ENCODE assay signal across 19 cellular contexts in the genomic region with DNA sequence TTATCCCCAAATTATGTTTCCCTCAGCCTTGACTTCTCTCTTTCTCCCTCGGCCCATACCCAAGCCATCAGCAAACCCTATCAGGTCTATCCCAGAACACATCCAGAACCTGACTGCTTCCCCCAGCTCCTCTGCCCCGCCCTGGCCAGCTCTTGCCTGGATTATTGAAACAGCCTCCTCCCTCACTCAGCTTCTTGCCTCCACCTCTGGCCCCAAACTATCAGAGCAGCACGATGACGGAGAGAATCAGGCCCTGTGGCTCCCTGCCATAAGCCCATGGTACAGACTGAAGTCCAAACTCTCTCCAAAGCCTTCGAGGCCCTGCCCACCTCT.
A peak's percentile ranks its signal among the peaks of the same experiment; 100 is the strongest.
DNase-seq lines count a peak whose midpoint lies in the region; ATAC-seq, FAIRE-seq and TF ChIP-seq lines count a peak whose summit lies in the region.
"Had no signal": no experiment of that assay in that cellular context is flagged by ENCODE, and none has a peak within 500 bp of the region (broad histone marks: within the 10 kb centered on the region; RNA-seq: fewer than 3 reads in every experiment).

No MANE protein-coding gene starts in this region.

- H3K14ac ChIP-seq in neuronal stem cell (ENCODE audit: low read length), result no peak overlapping the region

- FAIRE-seq in K562 (lab: Jason Lieb, UNC), result peak; percentile 48
- FAIRE-seq: A549, GM12878 had no signal

- H3K4ac ChIP-seq in neuronal stem cell (ENCODE audit: low read length), result no peak overlapping the region

- H3K9me1 ChIP-seq in K562 (ENCODE audit: control insufficient read depth, insufficient read depth, low read length), result no peaks in the 10 kb centered on the region

- no peak for TF ChIP-seq CTCF in K562 (IDR thresholded peaks at IDR 0.05 in 2 of 3, conservative IDR thresholded peaks at IDR 0.05 in 1 of 3; ENCODE audit: insufficient read depth in 2 of 3, low read depth in 1 of 3, low read length in 3 of 3)
- no peak for TF ChIP-seq CTCF in lower lobe of right lung (IDR thresholded peaks at IDR 0.05)

- no peak overlapping the region for H2BK120ac ChIP-seq in neuronal stem cell (ENCODE audit: low read depth, low read length)

- no peak overlapping the region for H3K4me3 ChIP-seq in K562
- H3K4me3 ChIP-seq in neuronal stem cell (ENCODE audit: low read length in 2 of 2), result no peak overlapping the region
- H3K4me3 ChIP-seq in lower lobe of right lung, result no peak overlapping the region
- H3K4me3 ChIP-seq: A549, BLaER1, GM12878, HAP-1 had no signal

- intact Hi-C loops in K562 (cut with micrococcal nuclease), result no loop called here
- intact Hi-C loops in lower lobe of right lung (cut with DNase I), result no loop called here

- H3K27me3 ChIP-seq in K562 (ENCODE audit: control insufficient read depth in 2 of 2, insufficient read depth in 2 of 2, low read length in 2 of 2) (no peaks in the 10 kb centered on the region), neuronal stem cell (ENCODE audit: control insufficient read depth in 3 of 3, insufficient read depth in 3 of 3, low read depth in 1 of 3, low read length in 3 of 3) (peaks cover 0 to 77% (median 7%) of the 10 kb centered on the region in 3 experiments), lower lobe of right lung (ENCODE audit: low read depth) (peaks cover 13% of the 10 kb centered on the region)

- POLR2A ChIA-PET in K562 (lab: Yijun Ruan, JAX), result interaction anchor here (0.5 to 1.1 kb wide), 4 partner anchors 13 to 71 kb away, joined by 3 to 6 read pairs (median 4); no protein-coding TSS in a partner anchor

- H2AK5ac ChIP-seq in neuronal stem cell (ENCODE audit: low read depth, low read length), result peak overlapping the region; percentile 12

- ATAC-seq in K562, result peak; percentile 34
- no peak for ATAC-seq in lower lobe of right lung
- ATAC-seq: A549; CD8-positive, alpha-beta T cell; GM12878 had no signal

- peak overlapping the region; percentile 66 for H3K4me2 ChIP-seq in K562 (ENCODE audit: insufficient read depth, low read length)
- no peak overlapping the region for H3K4me2 ChIP-seq in neuronal stem cell (ENCODE audit: insufficient read depth, low read length, poor library complexity, severe bottlenecking)
- H3K4me2 ChIP-seq: A549 had no signal

- H3K4me1 ChIP-seq in K562 (replicated peaks in 1 of 2; ENCODE audit: control insufficient read depth in 2 of 2, insufficient read depth in 2 of 2, low read length in 2 of 2) (peaks cover 45 to 84% of the 10 kb centered on the region in 2 experiments; a peak in 4 of 5 replicates), neuronal stem cell (ENCODE audit: control insufficient read depth in 2 of 2, insufficient read depth in 1 of 2, low read depth in 1 of 2, low read length in 2 of 2) (peaks cover 8 to 12% of the 10 kb centered on the region in 2 donors), lower lobe of right lung (no peaks in the 10 kb centered on the region)
- H3K4me1 ChIP-seq: A549, HAP-1 had no signal

- CTCF ChIA-PET in K562 (lab: Yijun Ruan, JAX; ENCODE audit: low intra/inter-chr PET ratio), result no interaction called here

- BruUV-seq in K562 (replicated peaks; lab: Mats Ljungman, UMichigan), result no TSS peak

- DNase-seq in NCI-H1092 treated with DMSO at 0.1 percent for 48 hours (lab: John Stamatoyannopoulos, UW) (peak; percentile 9), NCI-H1092 (lab: John Stamatoyannopoulos, UW) (no peak), K562 (ENCODE audit: extremely low read depth in 1 of 4, low spot score in 3 of 4) (peak; percentile 41 to 60 (median 58)), neuronal stem cell (ENCODE audit: low spot score) (no peak), NCI-H2227 (lab: John Stamatoyannopoulos, UW; ENCODE audit: unreplicated experiment) (no peak), lower lobe of right lung (no peak), glomerular visceral epithelial cell (ENCODE audit: extremely low spot score) (no peak)
- DNase-seq: CD8-positive, alpha-beta T cell; COR-L47; DMS 273 treated with DMSO at 0.1 percent for 48 hours; DMS53; DND-41; EL had no signal

- H4K8ac ChIP-seq in neuronal stem cell (ENCODE audit: low read depth, low read length), result no peak overlapping the region

- H3K9me3 ChIP-seq in K562 (replicated peaks; ENCODE audit: control insufficient read depth, insufficient read depth, low read depth, low read length) (no peaks in the 10 kb centered on the region), neuronal stem cell (replicated peaks in 1 of 2; ENCODE audit: control insufficient read depth in 2 of 2, insufficient read depth in 1 of 2, low read depth in 1 of 2, low read length in 2 of 2) (peaks cover 0 to 2% of the 10 kb centered on the region in 2 donors), lower lobe of right lung (no peaks in the 10 kb centered on the region)
- H3K9me3 ChIP-seq: A549, BLaER1, HAP-1 had no signal

- no peak for TF ChIP-seq POLR2A in K562 (conservative IDR thresholded peaks at IDR 0.05)

- H3K9ac ChIP-seq in K562 (ENCODE audit: insufficient read depth in 1 of 2, low read depth in 2 of 2, low read length in 2 of 2), result peak overlapping the region; percentile 45 to 51; a peak in 2 of 4 replicates
- peak overlapping the region; percentile 63 for H3K9ac ChIP-seq in neuronal stem cell (ENCODE audit: low read depth, low read length, poor library complexity)
- H3K9ac ChIP-seq: BLaER1 had no signal

- H4K20me1 ChIP-seq in K562 (replicated peaks; ENCODE audit: control insufficient read depth, insufficient read depth, low read length), result no peaks in the 10 kb centered on the region

- H3K27ac ChIP-seq in K562 (ENCODE audit: extremely low read depth, low read depth, low read length) (peak overlapping the region; percentile 7; the same call in 2 of the 3 replicates), neuronal stem cell (replicated peaks; ENCODE audit: low read length) (no peak overlapping the region), lower lobe of right lung (no peak overlapping the region)
- H3K27ac ChIP-seq: 22Rv1, A549, BLaER1, HL-60 had no signal

- H2AFZ ChIP-seq in K562 (ENCODE audit: low read depth, low read length) (peak overlapping the region; percentile 71), neuronal stem cell (ENCODE audit: low read length) (no peak overlapping the region)

- no peak overlapping the region for H3K23ac ChIP-seq in neuronal stem cell (ENCODE audit: low read depth, low read length, poor library complexity)

- no peak overlapping the region for H4K91ac ChIP-seq in neuronal stem cell (ENCODE audit: low read depth, low read length, poor library complexity)

- no peaks in the 10 kb centered on the region for H3K79me1 ChIP-seq in neuronal stem cell (ENCODE audit: low read depth, low read length)

- no peak for TF ChIP-seq RAD21 in K562 (CRISPR knock-in tag; conservative IDR thresholded peaks at IDR 0.05 in 1 of 2, IDR thresholded peaks at IDR 0.05 in 1 of 2)

- in situ Hi-C loops in K562 (cut with MboI), result no loop called here

- WGBS in K562 (ENCODE audit: insufficient coverage, low coverage, missing lambda C conversion rate), result 3% methylated on average over 5 of the region's 5 CpGs
- no CpG with 5 or more reads among the region's 5 CpGs for WGBS in neuronal stem cell (ENCODE audit: extremely low coverage in 2 of 2, insufficient read length in 2 of 2, insufficient replicate concordance in 1 of 2), 2 donors

- peak overlapping the region; percentile 50 for H2BK15ac ChIP-seq in neuronal stem cell (ENCODE audit: low read length)

- H3K36me3 ChIP-seq in K562 (ENCODE audit: control insufficient read depth, insufficient read depth, low read length) (no peaks in the 10 kb centered on the region), neuronal stem cell (replicated peaks in 1 of 2; ENCODE audit: control insufficient read depth in 2 of 2, insufficient read depth in 2 of 2, low read length in 2 of 2) (no peaks in the 10 kb centered on the region), lower lobe of right lung (no peaks in the 10 kb centered on the region)
- H3K36me3 ChIP-seq: BLaER1, HAP-1 had no signal

- no peak overlapping the region for H2BK5ac ChIP-seq in neuronal stem cell (ENCODE audit: low read length)

- TF ChIP-seq EP300 in K562 (IDR thresholded peaks at IDR 0.05; ENCODE audit: low read length), result no peak

- peak overlapping the region; percentile 36 for H3K18ac ChIP-seq in neuronal stem cell (ENCODE audit: low read length)

- H3K79me2 ChIP-seq in K562 (ENCODE audit: control insufficient read depth, insufficient read depth, low read length), result no peaks in the 10 kb centered on the region

- no peak overlapping the region for H2BK12ac ChIP-seq in neuronal stem cell (ENCODE audit: low read length)

TF ChIP-seq in K562, 482 proteins besides CTCF, POLR2A, EP300 and RAD21 (continues in another document):
- TF ChIP-seq ZNF239 (CRISPR knock-in tag; IDR thresholded peaks at IDR 0.05), result no peak
- TF ChIP-seq RBM15 (IDR thresholded peaks at IDR 0.05; ENCODE audit: insufficient read depth, low read length), result no peak
- no peak for TF ChIP-seq EGR1 (conservative IDR thresholded peaks at IDR 0.05)
- no peak for TF ChIP-seq EP400 (IDR thresholded peaks at IDR 0.05)
- TF ChIP-seq, protein P1, sequence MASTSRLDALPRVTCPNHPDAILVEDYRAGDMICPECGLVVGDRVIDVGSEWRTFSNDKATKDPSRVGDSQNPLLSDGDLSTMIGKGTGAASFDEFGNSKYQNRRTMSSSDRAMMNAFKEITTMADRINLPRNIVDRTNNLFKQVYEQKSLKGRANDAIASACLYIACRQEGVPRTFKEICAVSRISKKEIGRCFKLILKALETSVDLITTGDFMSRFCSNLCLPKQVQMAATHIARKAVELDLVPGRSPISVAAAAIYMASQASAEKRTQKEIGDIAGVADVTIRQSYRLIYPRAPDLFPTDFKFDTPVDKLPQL (IDR thresholded peaks at IDR 0.05; ENCODE audit: extremely low read depth, insufficient read length), result no peak
- TF ChIP-seq, protein P2, sequence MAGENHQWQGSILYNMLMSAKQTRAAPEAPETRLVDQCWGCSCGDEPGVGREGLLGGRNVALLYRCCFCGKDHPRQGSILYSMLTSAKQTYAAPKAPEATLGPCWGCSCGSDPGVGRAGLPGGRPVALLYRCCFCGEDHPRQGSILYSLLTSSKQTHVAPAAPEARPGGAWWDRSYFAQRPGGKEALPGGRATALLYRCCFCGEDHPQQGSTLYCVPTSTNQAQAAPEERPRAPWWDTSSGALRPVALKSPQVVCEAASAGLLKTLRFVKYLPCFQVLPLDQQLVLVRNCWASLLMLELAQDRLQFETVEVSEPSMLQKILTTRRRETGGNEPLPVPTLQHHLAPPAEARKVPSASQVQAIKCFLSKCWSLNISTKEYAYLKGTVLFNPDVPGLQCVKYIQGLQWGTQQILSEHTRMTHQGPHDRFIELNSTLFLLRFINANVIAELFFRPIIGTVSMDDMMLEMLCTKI (IDR thresholded peaks at IDR 0.05; ENCODE audit: partially characterized antibody), result no peak
- TF ChIP-seq HDAC2 (IDR thresholded peaks at IDR 0.05), result no peak
- TF ChIP-seq KDM5B (IDR thresholded peaks at IDR 0.05; ENCODE audit: insufficient replicate concordance, low read depth, low read length), result no peak
- TF ChIP-seq ZC3H11A (IDR thresholded peaks at IDR 0.05; ENCODE audit: low read depth, low read length), result no peak
- TF ChIP-seq ZFPM2 (CRISPR knock-in tag; IDR thresholded peaks at IDR 0.05), result no peak

Comparison
In these comparisons a context has a peak if more than half of its experiments do, and no peak if none do; other contexts are left out.
1. DNase-seq: peak in NCI-H1092 treated with DMSO at 0.1 percent for 48 hours (single experiment) and K562 (4 of 4); none in NCI-H1092 (single experiment), neuronal stem cell (single experiment), NCI-H2227 (single experiment), lower lobe of right lung (single experiment) and glomerular visceral epithelial cell (single experiment).